Comparison of ENCODE assay signal across 15 cellular contexts in the genomic region with DNA sequence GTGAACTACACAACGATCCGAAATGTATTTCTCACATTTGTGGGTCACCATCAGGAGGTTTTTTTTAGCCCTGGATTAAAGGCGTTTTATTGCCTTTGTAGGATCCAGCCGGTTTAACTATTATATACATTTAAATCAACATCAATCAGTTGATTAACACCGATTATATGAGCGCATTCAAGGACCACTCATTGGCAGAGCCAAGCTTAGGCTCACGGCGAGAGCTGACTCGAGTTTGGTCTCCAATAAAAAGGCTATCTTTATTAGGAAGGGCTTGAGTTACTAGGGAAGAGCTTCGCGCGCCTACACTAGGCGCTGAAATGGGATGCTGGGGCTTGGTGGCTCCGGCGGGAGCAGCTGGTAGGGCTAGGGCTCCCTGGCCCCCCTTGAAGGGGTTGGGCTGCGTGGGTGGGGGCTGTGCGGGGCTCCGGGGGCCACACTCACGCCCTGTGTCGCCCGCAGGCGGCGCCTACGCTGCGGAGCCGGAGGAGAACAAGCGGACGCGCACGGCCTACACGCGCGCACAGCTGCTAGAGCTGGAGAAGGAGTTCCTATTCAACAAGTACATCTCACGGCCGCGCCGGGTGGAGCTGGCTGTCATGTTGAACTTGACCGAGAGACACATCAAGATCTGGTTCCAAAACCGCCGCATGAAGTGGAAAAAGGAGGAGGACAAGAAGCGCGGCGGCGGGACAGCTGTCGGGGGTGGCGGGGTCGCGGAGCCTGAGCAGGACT.
DNase-seq lines count a peak whose midpoint lies in the region; ATAC-seq and TF ChIP-seq lines count a peak whose summit lies in the region.
"Had no signal": no experiment of that assay in that cellular context is flagged by ENCODE, and none has a peak within 500 bp of the region (broad histone marks: within the 10 kb centered on the region; RNA-seq: fewer than 3 reads in every experiment).

No MANE protein-coding gene starts in this region.

- no peak for ATAC-seq in HG02981 (IDR thresholded peaks at IDR 0.05; ENCODE audit: unreplicated experiment)

- no peaks in the 10 kb centered on the region for H3K36me3 Mint-ChIP-seq in activated T-cell treated with anti-CD3 and anti-CD28 coated beads, Interleukin-2, amount 50 U/mL, for 24 hours (ENCODE audit: low read depth)
- peaks cover 2% of the 10 kb centered on the region for H3K36me3 Mint-ChIP-seq in T-helper 2 cell treated with Interferon-gamma antibody and Interleukin-4, amounts not matched to agents 5 μg/mL and 100 μg/mL, for 36 hours (ENCODE audit: low read depth)

- no peak overlapping the region for H3K4me3 ChIP-seq in fibroblast of mammary gland (ENCODE audit: control insufficient read depth, low read depth, low read length)
- H3K4me3 ChIP-seq: HAP-1 had no signal

- H3K4me1 Mint-ChIP-seq in activated T-cell treated with anti-CD3 and anti-CD28 coated beads, Interleukin-2, amount 50 U/mL, for 24 hours (ENCODE audit: low read depth): peaks cover 45% of the 10 kb centered on the region
- peaks cover 3% of the 10 kb centered on the region for H3K4me1 Mint-ChIP-seq in T-helper 2 cell treated with Interferon-gamma antibody and Interleukin-4, amounts not matched to agents 5 μg/mL and 100 μg/mL, for 36 hours (ENCODE audit: low read depth)

- no peak overlapping the region for H3K4me3 Mint-ChIP-seq in activated T-cell treated with anti-CD3 and anti-CD28 coated beads, Interleukin-2, amount 50 U/mL, for 24 hours
- H3K4me3 Mint-ChIP-seq in T-helper 2 cell treated with Interferon-gamma antibody and Interleukin-4, amounts not matched to agents 5 μg/mL and 100 μg/mL, for 36 hours: no peak overlapping the region

- H3K27me3 Mint-ChIP-seq in activated T-cell treated with anti-CD3 and anti-CD28 coated beads, Interleukin-2, amount 50 U/mL, for 24 hours: peaks cover 92% of the 10 kb centered on the region
- peaks cover 88% of the 10 kb centered on the region for H3K27me3 Mint-ChIP-seq in T-helper 2 cell treated with Interferon-gamma antibody and Interleukin-4, amounts not matched to agents 5 μg/mL and 100 μg/mL, for 36 hours (ENCODE audit: low read depth)

- TF ChIP-seq CTCF in fibroblast of mammary gland (conservative IDR thresholded peaks at IDR 0.05; ENCODE audit: control insufficient read depth, insufficient read depth, low read depth, low read length): no peak

- peak; percentile 42 for DNase-seq in activated T-cell treated with anti-CD3 and anti-CD28 coated beads, Interleukin-2, amount 50 U/mL, for 24 hours
- DNase-seq in activated T-cell treated with anti-CD3 and anti-CD28 coated beads for 4 hours: no peak
- no peak for DNase-seq in T-helper 2 cell treated with Interferon-gamma antibody and Interleukin-4, amounts not matched to agents 5 μg/mL and 100 μg/mL, for 36 hours (ENCODE audit: low spot score)
- peak; percentile 8 for DNase-seq in fibroblast of mammary gland (ENCODE audit: low read depth)
- DNase-seq in stimulated activated CD8-positive, alpha-beta memory T cell treated with anti-CD3 and anti-CD28 coated beads, Interleukin-4, amount 100 ng/mL, for 48 hours: peak; percentile 41
- DNase-seq in AG08396 (ENCODE audit: low spot score): no peak
- no peak for DNase-seq in anterior cingulate cortex (lab: John Stamatoyannopoulos, UW)
- DNase-seq: amygdala; dermis blood vessel endothelial cell; EL; MV-4-11; stimulated activated CD4-positive, alpha-beta T cell treated with anti-CD3 and anti-CD28 coated beads, Interleukin-2, amount 100 ng/mL, for 48 hours; stimulated activated naive CD4-positive, alpha-beta T cell treated with Interleukin-2 at 50 U/mL for 16 hours had no signal

- no peak overlapping the region for H3K27ac Mint-ChIP-seq in activated T-cell treated with anti-CD3 and anti-CD28 coated beads, Interleukin-2, amount 50 U/mL, for 24 hours
- H3K27ac Mint-ChIP-seq in T-helper 2 cell treated with Interferon-gamma antibody and Interleukin-4, amounts not matched to agents 5 μg/mL and 100 μg/mL, for 36 hours: peak overlapping the region; percentile 55

- no peaks in the 10 kb centered on the region for H3K9me3 Mint-ChIP-seq in activated T-cell treated with anti-CD3 and anti-CD28 coated beads, Interleukin-2, amount 50 U/mL, for 24 hours
- no peaks in the 10 kb centered on the region for H3K9me3 Mint-ChIP-seq in T-helper 2 cell treated with Interferon-gamma antibody and Interleukin-4, amounts not matched to agents 5 μg/mL and 100 μg/mL, for 36 hours

Comparison
In these comparisons a context has a peak if more than half of its experiments do, and no peak if none do; other contexts are left out.
1. DNase-seq: peak in activated T-cell treated with anti-CD3 and anti-CD28 coated beads, Interleukin-2, amount 50 U/mL, for 24 hours (single experiment), fibroblast of mammary gland (single experiment) and stimulated activated CD8-positive, alpha-beta memory T cell treated with anti-CD3 and anti-CD28 coated beads, Interleukin-4, amount 100 ng/mL, for 48 hours (single experiment); none in activated T-cell treated with anti-CD3 and anti-CD28 coated beads for 4 hours (single experiment), T-helper 2 cell treated with Interferon-gamma antibody and Interleukin-4, amounts not matched to agents 5 μg/mL and 100 μg/mL, for 36 hours (single experiment), AG08396 (single experiment) and anterior cingulate cortex (0 of 58).